In genomic region chr1:112826217-112826944, GRCh38 we compare ENCODE assay signal across 17 cellular contexts.
"Had no signal": no experiment of that assay in that cellular context is flagged by ENCODE, and none has a peak within 500 bp of the region (broad histone marks: within the 10 kb centered on the region; RNA-seq: fewer than 3 reads in every experiment).

No MANE protein-coding gene starts in this region.

- ATAC-seq: left cardiac atrium; mucosa of descending colon; naive thymus-derived CD8-positive, alpha-beta T cell; right lobe of liver; stimulated activated effector memory CD8-positive, alpha-beta T cell treated with anti-CD3 and anti-CD28 coated beads, Interleukin-12 subunit alpha, Interleukin-12 subunit beta, amount 100 ng/mL, for 72 hours had no signal

- H3K36me3 ChIP-seq: adrenal gland, prostate gland, right lobe of liver, thyroid gland had no signal

- H3K27ac ChIP-seq: adrenal gland, coronary artery, prostate gland, right lobe of liver, thyroid gland had no signal

- H3K4me3 ChIP-seq: adrenal gland, coronary artery, lung, mucosa of descending colon, prostate gland, right lobe of liver, thyroid gland had no signal

- DNase-seq: activated B cell treated with CpG ODN at 0.5 μM for 24 hours; activated naive CD4-positive, alpha-beta T cell treated with anti-CD3 and anti-CD28 coated beads, Interleukin-2, amount 50 U/mL, for 16 hours; adrenal gland; central memory CD4-positive, alpha-beta T cell; effector CD8-positive, alpha-beta T cell; immature natural killer cell; left cardiac atrium; mucosa of descending colon; naive thymus-derived CD8-positive, alpha-beta T cell; right lobe of liver; SW 1271; T-helper 9 cell; thyroid gland had no signal

- H3K4me1 ChIP-seq: adrenal gland, prostate gland, right lobe of liver, thyroid gland had no signal

- H3K9me3 ChIP-seq: adrenal gland, mucosa of descending colon, prostate gland, right lobe of liver, thyroid gland had no signal

- H3K27me3 ChIP-seq: adrenal gland, right lobe of liver, thyroid gland had no signal
